15 cellular contexts compared by ENCODE assay signal in genomic region chr10:1367938-1368697, GRCh38.
DNase-seq lines count a peak whose midpoint lies in the region; TF ChIP-seq lines count a peak whose summit lies in the region.
"Had no signal": no experiment of that assay in that cellular context is flagged by ENCODE, and none has a peak within 500 bp of the region (broad histone marks: within the 10 kb centered on the region; RNA-seq: fewer than 3 reads in every experiment).

No MANE protein-coding gene starts in this region.

- POLR2A ChIA-PET in Caco-2 (lab: Charles Lee) = interaction anchor here (0.9 kb wide), 1 partner anchor 319 kb away, joined by 5 read pairs; the partner anchor contains the start of gene IDI1
- POLR2A ChIA-PET in CD8-positive, alpha-beta memory T cell (lab: Charles Lee) = interaction anchor here (0.7 kb wide), 1 partner anchor 319 kb away, joined by 3 read pairs; the partner anchor contains the start of gene IDI1

- H4K8ac ChIP-seq in neuronal stem cell (ENCODE audit: low read depth, low read length) = no peak overlapping the region

- H3K9ac ChIP-seq in endodermal cell (ENCODE audit: extremely low read depth, low read length, poor library complexity, severe bottlenecking) (no peak overlapping the region), neuronal stem cell (ENCODE audit: low read depth, low read length, poor library complexity) (no peak overlapping the region)

- no peak overlapping the region for H4K91ac ChIP-seq in neuronal stem cell (ENCODE audit: low read depth, low read length, poor library complexity)

- no peak overlapping the region for H3K4ac ChIP-seq in neuronal stem cell (ENCODE audit: low read length)

- H3K4me3 ChIP-seq in Caco-2 (ENCODE audit: low read depth, low read length) (no peak overlapping the region), endodermal cell (ENCODE audit: low read length) (no peak overlapping the region), neuronal stem cell (ENCODE audit: low read length in 2 of 2) (no peak overlapping the region)
- H3K4me3 ChIP-seq in CD8-positive, alpha-beta memory T cell (ENCODE audit: low read length) = no peak overlapping the region
- H3K4me3 ChIP-seq: SJSA1 had no signal

- peak overlapping the region; percentile 57 for H3K18ac ChIP-seq in neuronal stem cell (ENCODE audit: low read length)

- CTCF ChIA-PET in Caco-2 (lab: Charles Lee) = interaction anchor here (0.6 to 1.5 kb wide), 9 partner anchors 9 to 258 kb away, joined by 3 to 18 read pairs (median 7); no protein-coding TSS in a partner anchor
- CTCF ChIA-PET in CD8-positive, alpha-beta memory T cell (lab: Charles Lee) = interaction anchor here (1.2 kb wide), 1 partner anchor 258 kb away, joined by 5 read pairs; no protein-coding TSS in a partner anchor

- H3K4me3 Mint-ChIP-seq in Caco-2 (ENCODE audit: unreplicated experiment) (no peak overlapping the region), endodermal cell (no peak overlapping the region)
- no peak overlapping the region for H3K4me3 Mint-ChIP-seq in CD8-positive, alpha-beta memory T cell
- H3K4me3 Mint-ChIP-seq: CD4-positive, CD25-positive, alpha-beta regulatory T cell; HFFc6; IgD-negative memory B cell had no signal

- no peak overlapping the region for H3K27ac ChIP-seq in endodermal cell (ENCODE audit: low read depth, low read length)
- no peak overlapping the region for H3K27ac ChIP-seq in neuronal stem cell (replicated peaks; ENCODE audit: low read length)
- no peak overlapping the region for H3K27ac ChIP-seq in CD8-positive, alpha-beta memory T cell (ENCODE audit: low read depth, low read length)
- H3K27ac ChIP-seq: SJSA1 had no signal

- H3K9me3 ChIP-seq in Caco-2 (no peaks in the 10 kb centered on the region), endodermal cell (ENCODE audit: control insufficient read depth, low read length) (no peaks in the 10 kb centered on the region), neuronal stem cell (replicated peaks in 1 of 2; ENCODE audit: control insufficient read depth in 2 of 2, insufficient read depth in 1 of 2, low read depth in 1 of 2, low read length in 2 of 2) (no peaks in the 10 kb centered on the region)
- no peaks in the 10 kb centered on the region for H3K9me3 ChIP-seq in CD8-positive, alpha-beta memory T cell (ENCODE audit: low read length)
- H3K9me3 ChIP-seq: SJSA1 had no signal

- H3K23ac ChIP-seq in neuronal stem cell (ENCODE audit: low read depth, low read length, poor library complexity) = no peak overlapping the region

- H3K9me3 Mint-ChIP-seq in Caco-2 (ENCODE audit: unreplicated experiment) (no peaks in the 10 kb centered on the region), endodermal cell (no peaks in the 10 kb centered on the region)
- no peaks in the 10 kb centered on the region for H3K9me3 Mint-ChIP-seq in CD8-positive, alpha-beta memory T cell
- H3K9me3 Mint-ChIP-seq: CD4-positive, CD25-positive, alpha-beta regulatory T cell; IgD-negative memory B cell had no signal

- no peaks in the 10 kb centered on the region for H3K4me1 ChIP-seq in Caco-2
- H3K4me1 ChIP-seq in endodermal cell (ENCODE audit: control insufficient read depth, insufficient read depth, low read length) = no peaks in the 10 kb centered on the region
- H3K4me1 ChIP-seq in neuronal stem cell (ENCODE audit: control insufficient read depth in 2 of 2, insufficient read depth in 1 of 2, low read depth in 1 of 2, low read length in 2 of 2) = peaks cover 0 to 4% of the 10 kb centered on the region in 2 donors
- no peaks in the 10 kb centered on the region for H3K4me1 ChIP-seq in CD8-positive, alpha-beta memory T cell (ENCODE audit: insufficient read depth, low read length)
- H3K4me1 ChIP-seq: SJSA1 had no signal

- H3K27ac Mint-ChIP-seq in Caco-2 (ENCODE audit: unreplicated experiment) (peak overlapping the region; percentile 36), endodermal cell (peak overlapping the region; percentile 44)
- no peak overlapping the region for H3K27ac Mint-ChIP-seq in CD8-positive, alpha-beta memory T cell
- H3K27ac Mint-ChIP-seq: HFFc6, IgD-negative memory B cell had no signal

- H3K79me1 ChIP-seq in neuronal stem cell (ENCODE audit: low read depth, low read length) = no peaks in the 10 kb centered on the region

- no peak overlapping the region for H2BK15ac ChIP-seq in neuronal stem cell (ENCODE audit: low read length)

- H3K36me3 Mint-ChIP-seq in Caco-2 (ENCODE audit: insufficient read depth, unreplicated experiment) = peaks cover 6% of the 10 kb centered on the region
- H3K36me3 Mint-ChIP-seq in endodermal cell (ENCODE audit: low read depth) = no peaks in the 10 kb centered on the region
- H3K36me3 Mint-ChIP-seq in CD8-positive, alpha-beta memory T cell = no peaks in the 10 kb centered on the region
- H3K36me3 Mint-ChIP-seq: CD4-positive, CD25-positive, alpha-beta regulatory T cell had no signal

- DNase-seq in Caco-2 (no peak), GM03348 (ENCODE audit: low spot score) (peak; percentile 2), endodermal cell (peak; percentile 53), neuronal stem cell (ENCODE audit: low spot score) (no peak), globus pallidus (ENCODE audit: low spot score) (no peak), NCI-H82 treated with DMSO at 0.1 percent for 48 hours (lab: John Stamatoyannopoulos, UW; ENCODE audit: unreplicated experiment) (no peak)
- no peak for DNase-seq in CD8-positive, alpha-beta memory T cell
- DNase-seq: GOT3, HFFc6, MM.1S, NCI-H1092 treated with DMSO at 0.1 percent for 48 hours, NCI-H2081 treated with DMSO at 0.1 percent for 48 hours had no signal

- H3K14ac ChIP-seq in neuronal stem cell (ENCODE audit: low read length) = no peak overlapping the region

- H2BK5ac ChIP-seq in neuronal stem cell (ENCODE audit: low read length) = no peak overlapping the region

- peak overlapping the region; percentile 36 for H2AK5ac ChIP-seq in neuronal stem cell (ENCODE audit: low read depth, low read length)

- H3K27me3 ChIP-seq in Caco-2 (replicated peaks; ENCODE audit: control insufficient read depth, insufficient read depth, low read length) = no peaks in the 10 kb centered on the region
- H3K27me3 ChIP-seq in endodermal cell (ENCODE audit: control insufficient read depth, insufficient read depth, low read length, poor library complexity, severe bottlenecking) = no peaks in the 10 kb centered on the region
- H3K27me3 ChIP-seq in neuronal stem cell (ENCODE audit: control insufficient read depth in 3 of 3, insufficient read depth in 3 of 3, low read depth in 1 of 3, low read length in 3 of 3) = no peaks in the 10 kb centered on the region
- peaks cover 3% of the 10 kb centered on the region for H3K27me3 ChIP-seq in CD8-positive, alpha-beta memory T cell (ENCODE audit: insufficient read depth, low read length, poor library complexity, severe bottlenecking)
- H3K27me3 ChIP-seq: SJSA1 had no signal

- no peak overlapping the region for H2BK12ac ChIP-seq in neuronal stem cell (ENCODE audit: low read length)

- intact Hi-C loops in Caco-2 (cut with micrococcal nuclease; ENCODE audit: unreplicated experiment) = loop anchor here (5.0 kb wide), 2 partner anchors 196 to 226 kb away; no protein-coding TSS in a partner anchor

- WGBS in endodermal cell (ENCODE audit: insufficient coverage in 1 of 2, insufficient read length in 1 of 2), 2 experiments = 92 to 97% methylated on average over 12 to 22 of the region's 22 CpGs
- no CpG with 5 or more reads among the region's 22 CpGs for WGBS in neuronal stem cell (ENCODE audit: extremely low coverage in 2 of 2, insufficient read length in 2 of 2, insufficient replicate concordance in 1 of 2), 2 donors

- H3K4me2 ChIP-seq in neuronal stem cell (ENCODE audit: insufficient read depth, low read length, poor library complexity, severe bottlenecking) = no peak overlapping the region

- peaks cover 4% of the 10 kb centered on the region for H3K27me3 Mint-ChIP-seq in Caco-2 (ENCODE audit: insufficient read depth, unreplicated experiment)
- no peaks in the 10 kb centered on the region for H3K27me3 Mint-ChIP-seq in endodermal cell (ENCODE audit: insufficient read depth)
- H3K27me3 Mint-ChIP-seq in CD8-positive, alpha-beta memory T cell = peaks cover 18 to 42% of the 10 kb centered on the region in 2 donors

- TF ChIP-seq CTCF in Caco-2 (IDR thresholded peaks at IDR 0.05; ENCODE audit: insufficient read depth in 1 of 2, low read depth in 1 of 2, low read length in 1 of 2, severe bottlenecking in 1 of 2, unreplicated experiment in 1 of 2) (no peak), endodermal cell (conservative IDR thresholded peaks at IDR 0.05) (no peak)

- H2AFZ ChIP-seq in neuronal stem cell (ENCODE audit: low read length) = peak overlapping the region; percentile 77

- H2BK120ac ChIP-seq in neuronal stem cell (ENCODE audit: low read depth, low read length) = no peak overlapping the region

- no peaks in the 10 kb centered on the region for H3K36me3 ChIP-seq in Caco-2 (ENCODE audit: control insufficient read depth, insufficient read depth, low read length)
- H3K36me3 ChIP-seq in endodermal cell (ENCODE audit: control insufficient read depth, insufficient read depth, low read length) = no peaks in the 10 kb centered on the region
- H3K36me3 ChIP-seq in neuronal stem cell (replicated peaks in 1 of 2; ENCODE audit: control insufficient read depth in 2 of 2, insufficient read depth in 2 of 2, low read length in 2 of 2) = no peaks in the 10 kb centered on the region
- H3K36me3 ChIP-seq in CD8-positive, alpha-beta memory T cell (ENCODE audit: insufficient read depth, low read length) = no peaks in the 10 kb centered on the region
- H3K36me3 ChIP-seq: SJSA1 had no signal

- H3K4me1 Mint-ChIP-seq in Caco-2 (ENCODE audit: low read depth, unreplicated experiment) = no peaks in the 10 kb centered on the region
- H3K4me1 Mint-ChIP-seq in endodermal cell = peaks cover 7% of the 10 kb centered on the region
- no peaks in the 10 kb centered on the region for H3K4me1 Mint-ChIP-seq in CD8-positive, alpha-beta memory T cell

- no TSS peak for BruUV-seq in Caco-2 (replicated peaks; lab: Mats Ljungman, UMichigan)

Comparison
In these comparisons a context has a peak if more than half of its experiments do, and no peak if none do; other contexts are left out.
1. DNase-seq: peak in GM03348 (single experiment) and endodermal cell (single experiment); none in Caco-2 (0 of 2), neuronal stem cell (single experiment), globus pallidus (single experiment), NCI-H82 treated with DMSO at 0.1 percent for 48 hours (single experiment) and CD8-positive, alpha-beta memory T cell (0 of 5).
2. H3K27ac Mint-ChIP-seq: peak in Caco-2 (single experiment) and endodermal cell (single experiment); none in CD8-positive, alpha-beta memory T cell (0 of 8).